In the genomic region with DNA sequence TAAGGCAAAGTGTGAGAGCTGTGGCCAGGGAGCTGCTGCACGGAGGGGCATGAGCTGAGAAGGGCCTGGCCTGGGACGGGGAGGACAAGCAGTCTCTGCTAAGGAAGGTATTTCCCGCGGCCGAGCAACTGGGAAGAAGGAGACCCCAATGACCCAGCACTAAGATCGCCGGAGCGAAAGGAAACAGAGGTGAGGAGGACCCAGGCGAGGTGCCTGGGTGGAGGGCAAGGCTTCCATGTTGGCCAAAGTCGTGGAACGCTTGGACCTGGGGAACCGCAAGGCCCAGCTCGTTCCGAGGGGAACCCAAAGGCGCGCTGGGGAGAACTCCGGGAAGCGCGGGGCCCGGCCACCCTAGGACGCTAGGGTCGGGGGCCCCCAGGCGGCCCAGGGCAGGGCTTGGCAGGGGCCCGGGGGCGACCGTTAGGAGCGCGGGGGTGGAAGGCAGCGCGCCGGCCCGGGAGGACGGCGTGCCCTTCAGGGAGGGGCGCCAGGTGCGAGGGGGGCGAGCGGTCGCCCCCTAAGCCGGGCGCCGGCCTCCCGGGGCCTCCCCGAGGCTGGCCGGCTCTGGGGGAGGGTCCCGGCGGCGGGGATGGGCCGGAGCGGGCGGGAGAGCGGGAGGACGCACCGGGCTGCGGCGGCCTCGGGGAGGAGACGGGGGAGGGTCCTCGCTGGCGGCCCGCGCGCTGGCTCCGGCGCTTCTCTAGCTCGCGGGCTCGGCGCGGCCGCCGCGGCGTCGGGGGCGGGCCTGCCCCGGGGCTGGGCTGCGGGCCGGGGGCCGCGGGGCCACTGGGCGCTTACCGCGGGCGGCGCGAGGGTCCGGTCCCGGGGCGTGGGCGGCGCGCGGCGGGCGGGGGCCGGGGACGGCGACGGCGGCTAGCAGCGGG, we compare ENCODE assay signal across 8 cellular contexts. TPM values are rescaled to one million over a fixed set of nuclear protein-coding genes. Genes with fewer than 3 reads are reported as not detected.
A peak's percentile ranks its signal among the peaks of the same experiment; 100 is the strongest.
DNase-seq lines count a peak whose midpoint lies in the region; ATAC-seq and TF ChIP-seq lines count a peak whose summit lies in the region.

No MANE protein-coding gene starts in this region.

- ATAC-seq in Right ventricle myocardium inferior (peak; percentile 12), HG03558 (IDR thresholded peaks at IDR 0.05; ENCODE audit: extremely low read depth, unreplicated experiment) (peak; percentile 16), body of pancreas (peak; percentile 53), left lung (peak; percentile 9)

- TF ChIP-seq CTCF in body of pancreas (IDR thresholded peaks at IDR 0.05) (no peak), left lung (IDR thresholded peaks at IDR 0.05) (no peak), thyroid gland (IDR thresholded peaks at IDR 0.05) (no peak)

- peak overlapping the region; percentile 60 to 86 for H3K4me3 ChIP-seq in body of pancreas
- H3K4me3 ChIP-seq in left lung: peak overlapping the region; percentile 83 to 93
- peak overlapping the region; percentile 75 to 89 (median 89) for H3K4me3 ChIP-seq in thyroid gland (replicated peaks in 1 of 3)

- intact Hi-C loops in Right ventricle myocardium inferior (cut with DNase I): loop anchor here (5.0 kb wide), 4 partner anchors 81 to 226 kb away; partner anchors contain the start of genes FBXO24, LRCH4 and MOSPD3
- intact Hi-C loops in cardiac septum (cut with DNase I): loop anchor here (2.0 to 5.0 kb wide), 4 partner anchors 19 to 226 kb away; partner anchors contain the start of genes FBXO24 and LRCH4
- intact Hi-C loops in body of pancreas (cut with DNase I): no loop called here
- intact Hi-C loops in left lung (cut with DNase I): loop anchor here in 1 of 2 donors (5.0 kb wide), 1 partner anchor 126 kb away; no protein-coding TSS in a partner anchor
- intact Hi-C loops in thyroid gland (cut with DNase I): no loop called here

- H3K27me3 ChIP-seq in body of pancreas (no peaks in the 10 kb centered on the region), left lung (no peaks in the 10 kb centered on the region), thyroid gland (no peaks in the 10 kb centered on the region)

- H3K27ac ChIP-seq in body of pancreas: peak overlapping the region; percentile 54 to 85 (median 72)
- H3K27ac ChIP-seq in left lung: peak overlapping the region; percentile 50 to 62
- peak overlapping the region; percentile 49 to 83 (median 78) for H3K27ac ChIP-seq in thyroid gland

- no peak for TF ChIP-seq POLR2A in body of pancreas (IDR thresholded peaks at IDR 0.05)
- no peak for TF ChIP-seq POLR2A in thyroid gland (IDR thresholded peaks at IDR 0.05)

- WGBS in body of pancreas, 2 donors: 1% methylated on average over 8 to 64 of the region's 102 CpGs
- WGBS in thyroid gland, 2 donors: 2% methylated on average over 11 to 16 of the region's 102 CpGs

- no peak for DNase-seq in Right ventricle myocardium inferior (ENCODE audit: missing footprints)
- DNase-seq in cardiac septum (ENCODE audit: low spot score): no peak
- DNase-seq in body of pancreas: peak in 2 of 4 donors; percentile 18 to 19
- DNase-seq in left lung: peak in 1 of 2 donors; percentile 84
- DNase-seq in thyroid gland: no peak
- DNase-seq in HuH-7.5 (ENCODE audit: low spot score): no peak
- no peak for DNase-seq in SIG-M5 treated with dmso at 0.1 percent for 504 hours (lab: John Stamatoyannopoulos, UW; ENCODE audit: unreplicated experiment)

- H3K9me3 ChIP-seq in body of pancreas (no peaks in the 10 kb centered on the region), left lung (no peaks in the 10 kb centered on the region), thyroid gland (no peaks in the 10 kb centered on the region)

- H3K4me1 ChIP-seq in body of pancreas (peaks cover 48% of the 10 kb centered on the region), left lung (peaks cover 24 to 35% of the 10 kb centered on the region in 2 donors), thyroid gland (peaks cover 29 to 41% of the 10 kb centered on the region in 2 donors)

- H3K36me3 ChIP-seq in body of pancreas (replicated peaks in 1 of 2; ENCODE audit: insufficient read depth in 1 of 2, low read depth in 2 of 2) (no peaks in the 10 kb centered on the region), left lung (peaks cover 0 to 8% of the 10 kb centered on the region in 2 donors), thyroid gland (peaks cover 2 to 6% of the 10 kb centered on the region in 2 donors)

RNA-seq across cellular contexts. Expression of gene GIGYF1, which starts 0.5 kb away (rescaled TPM):
- total RNA-seq in Right ventricle myocardium inferior (25.4 TPM), cardiac septum (23.9 TPM), body of pancreas (10 to 100 TPM; 25.2 to 49.4 TPM), left lung (10 to 100 TPM; 28.3 to 33.0 TPM), thyroid gland (10 to 100 TPM; 30.5 to 46.9 (median 35.3) TPM)

RNA-seq across cellular contexts. Expression of gene POP7, which starts 12.4 kb away (rescaled TPM):
- total RNA-seq in Right ventricle myocardium inferior: 29.2 TPM
- 25.1 TPM for total RNA-seq in cardiac septum
- total RNA-seq in body of pancreas: 10 to 100 TPM; 17.1 to 20.8 TPM
- 10 to 100 TPM; 22.4 to 29.7 TPM for total RNA-seq in left lung
- 10 to 100 TPM; 15.8 to 44.8 (median 21.0) TPM for total RNA-seq in thyroid gland

RNA-seq across cellular contexts. Expression of gene GNB2, which starts 20.0 kb away (rescaled TPM):
- 120 TPM for total RNA-seq in Right ventricle myocardium inferior
- 123 TPM for total RNA-seq in cardiac septum
- 100 to 1,000 TPM; 106 to 123 TPM for total RNA-seq in body of pancreas
- total RNA-seq in left lung: 100 to 1,000 TPM; 214 to 273 TPM
- 100 to 1,000 TPM; 168 to 221 (median 186) TPM for total RNA-seq in thyroid gland

RNA-seq across cellular contexts. Expression of gene EPO, which starts 26.7 kb away (rescaled TPM):
- total RNA-seq in Right ventricle myocardium inferior (not detected), cardiac septum (not detected), body of pancreas (1 to 10 TPM; 1.3 to 2.6 TPM), left lung (not detected), thyroid gland (not detected)

RNA-seq across cellular contexts. Expression of gene ACTL6B, which starts 37.3 kb away (rescaled TPM):
- total RNA-seq in Right ventricle myocardium inferior (not detected), cardiac septum (not detected), body of pancreas (under 1 TPM in 1 of 2 donors, not detected in 1; 0.52 TPM), left lung (not detected), thyroid gland (under 1 TPM in 1 of 4 donors, not detected in 3; 0.93 TPM)

Comparison
In these comparisons a context has a peak if more than half of its experiments do, and no peak if none do; other contexts are left out.
1. intact Hi-C loops: an anchor here in Right ventricle myocardium inferior (5.0 kb wide) and cardiac septum (2.0 to 5.0 kb wide); none called in body of pancreas and thyroid gland.